Comparison of ENCODE assay signal across 18 cellular contexts in genomic region chr18:23324056-23324811, GRCh38.
DNase-seq lines count a peak whose midpoint lies in the region; ATAC-seq and TF ChIP-seq lines count a peak whose summit lies in the region.
"Had no signal": no experiment of that assay in that cellular context is flagged by ENCODE, and none has a peak within 500 bp of the region (broad histone marks: within the 10 kb centered on the region; RNA-seq: fewer than 3 reads in every experiment).

No MANE protein-coding gene starts in this region.

- H3K4me1 ChIP-seq in breast epithelium (no peaks in the 10 kb centered on the region), lung (ENCODE audit: control insufficient read depth in 2 of 2, insufficient read depth in 2 of 2, low read length in 2 of 2) (peaks cover 0 to 1% of the 10 kb centered on the region in 2 donors), upper lobe of left lung (peaks cover 0 to 5% (median 0%) of the 10 kb centered on the region in 4 donors)
- H3K4me1 ChIP-seq: A549 had no signal

- H3K4me3 Mint-ChIP-seq in MCF 10A (ENCODE audit: unreplicated experiment) = no peak overlapping the region
- H3K4me3 Mint-ChIP-seq in activated naive CD8-positive, alpha-beta T cell treated with anti-CD3 and anti-CD28 coated beads for 36 hours = no peak overlapping the region
- H3K4me3 Mint-ChIP-seq: CD4-positive, CD25-positive, alpha-beta regulatory T cell; IgD-negative memory B cell had no signal

- H3K27ac ChIP-seq in breast epithelium (peak overlapping the region; percentile 20 to 26), lung (ENCODE audit: low read depth in 1 of 2, low read length in 1 of 2) (no peak overlapping the region), upper lobe of left lung (peak overlapping the region in 2 of 4 donors; percentile 17 to 31)
- H3K27ac ChIP-seq: A549, SK-N-MC had no signal

- H3K4me3 ChIP-seq in breast epithelium (no peak overlapping the region), lung (no peak overlapping the region), upper lobe of left lung (no peak overlapping the region)
- H3K4me3 ChIP-seq: A549, SK-N-MC had no signal

- TF ChIP-seq EP300 in upper lobe of left lung (IDR thresholded peaks at IDR 0.05) = peak in 1 of 4 donors; percentile 56

- no peaks in the 10 kb centered on the region for H3K4me1 Mint-ChIP-seq in MCF 10A (ENCODE audit: insufficient read depth, unreplicated experiment)
- no peaks in the 10 kb centered on the region for H3K4me1 Mint-ChIP-seq in activated naive CD8-positive, alpha-beta T cell treated with anti-CD3 and anti-CD28 coated beads for 36 hours
- H3K4me1 Mint-ChIP-seq: CD4-positive, CD25-positive, alpha-beta regulatory T cell had no signal

- H3K36me3 Mint-ChIP-seq in MCF 10A (ENCODE audit: insufficient read depth, unreplicated experiment) = peaks cover 6% of the 10 kb centered on the region
- H3K36me3 Mint-ChIP-seq in activated naive CD8-positive, alpha-beta T cell treated with anti-CD3 and anti-CD28 coated beads for 36 hours = peaks cover 38% of the 10 kb centered on the region

- TF ChIP-seq POLR2A in breast epithelium (IDR thresholded peaks at IDR 0.05) = no peak
- no peak for TF ChIP-seq POLR2A in upper lobe of left lung (IDR thresholded peaks at IDR 0.05)

- H3K27me3 Mint-ChIP-seq in MCF 10A (ENCODE audit: insufficient read depth, unreplicated experiment) = no peaks in the 10 kb centered on the region
- H3K27me3 Mint-ChIP-seq in activated naive CD8-positive, alpha-beta T cell treated with anti-CD3 and anti-CD28 coated beads for 36 hours = no peaks in the 10 kb centered on the region
- H3K27me3 Mint-ChIP-seq: CD4-positive, CD25-positive, alpha-beta regulatory T cell; IgD-negative memory B cell had no signal

- peaks cover 7% of the 10 kb centered on the region for H3K9me3 Mint-ChIP-seq in MCF 10A (ENCODE audit: unreplicated experiment)
- H3K9me3 Mint-ChIP-seq in activated naive CD8-positive, alpha-beta T cell treated with anti-CD3 and anti-CD28 coated beads for 36 hours = peaks cover 2% of the 10 kb centered on the region
- H3K9me3 Mint-ChIP-seq: IgD-negative memory B cell had no signal

- DNase-seq in breast epithelium (ENCODE audit: low spot score in 2 of 2) (no peak), MCF 10A (ENCODE audit: unreplicated experiment) (no peak), brain pericyte (ENCODE audit: low read depth, low spot score) (peak; percentile 60), lung (ENCODE audit: low spot score) (no peak), upper lobe of left lung (peak in 1 of 2 donors; percentile 66)
- DNase-seq in activated naive CD4-positive, alpha-beta T cell treated with Interleukin-2 at 50 U/mL for 16 hours = no peak
- DNase-seq in activated naive CD8-positive, alpha-beta T cell treated with anti-CD3 and anti-CD28 coated beads for 36 hours = no peak
- DNase-seq: CD4-positive, CD25-positive, alpha-beta regulatory T cell; DMS53; H7; Kasumi-1; NCI-H2029; NCI-H524; Right ventricle myocardium superior had no signal

- ATAC-seq in lung (ENCODE audit: insufficient read depth, low FRiP score) = peak; percentile 11
- peak; percentile 53 to 89 for ATAC-seq in upper lobe of left lung (ENCODE audit: low FRiP score in 2 of 2)
- ATAC-seq in HG02981 (IDR thresholded peaks at IDR 0.05; ENCODE audit: unreplicated experiment) = no peak
- ATAC-seq: A549 had no signal

- H3K27ac Mint-ChIP-seq in MCF 10A (ENCODE audit: low read depth, unreplicated experiment) = no peak overlapping the region
- H3K27ac Mint-ChIP-seq in activated naive CD8-positive, alpha-beta T cell treated with anti-CD3 and anti-CD28 coated beads for 36 hours = no peak overlapping the region
- H3K27ac Mint-ChIP-seq: CD4-positive, CD25-positive, alpha-beta regulatory T cell; IgD-negative memory B cell had no signal

- intact Hi-C loops in breast epithelium (cut with DNase I; ENCODE audit: low total_unique reads) = no loop called here
- intact Hi-C loops in MCF 10A (cut with micrococcal nuclease) = no loop called here

- POLR2A ChIA-PET in MCF 10A (lab: Yijun Ruan, JAX) = interaction anchor here (0.7 kb wide), 1 partner anchor 70 kb away, joined by 3 read pairs; no protein-coding TSS in a partner anchor

- BruUV-seq in MCF 10A (replicated peaks; lab: Mats Ljungman, UMichigan) = no TSS peak

- H3K27me3 ChIP-seq in breast epithelium = no peaks in the 10 kb centered on the region
- no peaks in the 10 kb centered on the region for H3K27me3 ChIP-seq in lung (ENCODE audit: control insufficient read depth, insufficient read depth)
- H3K27me3 ChIP-seq in upper lobe of left lung = no peaks in the 10 kb centered on the region

- H3K9me3 ChIP-seq in breast epithelium (no peaks in the 10 kb centered on the region), lung (ENCODE audit: control insufficient read depth in 2 of 2, insufficient read depth in 1 of 2, low read length in 1 of 2) (no peaks in the 10 kb centered on the region), upper lobe of left lung (no peaks in the 10 kb centered on the region)
- H3K9me3 ChIP-seq: A549 had no signal

- 66 to 82% methylated on average over 11 of the region's 11 CpGs for WGBS in lung, 2 donors
- 68 to 69% methylated on average over 11 of the region's 11 CpGs for WGBS in upper lobe of left lung, 2 donors

- no peak for TF ChIP-seq CTCF in breast epithelium (IDR thresholded peaks at IDR 0.05)
- no peak for TF ChIP-seq CTCF in MCF 10A (IDR thresholded peaks at IDR 0.05; ENCODE audit: unreplicated experiment)
- TF ChIP-seq CTCF in lung (IDR thresholded peaks at IDR 0.05; ENCODE audit: control extremely low read depth, extremely low read depth) = no peak
- TF ChIP-seq CTCF in upper lobe of left lung (IDR thresholded peaks at IDR 0.05) = no peak

- CTCF ChIA-PET in MCF 10A (lab: Yijun Ruan, JAX) = interaction anchor here (0.7 to 0.9 kb wide), 2 partner anchors 11 to 28 kb away, joined by 3 to 4 read pairs; no protein-coding TSS in a partner anchor

- H3K36me3 ChIP-seq in breast epithelium (no peaks in the 10 kb centered on the region), lung (ENCODE audit: control insufficient read depth in 2 of 2, insufficient read depth in 2 of 2, low read length in 2 of 2) (no peaks in the 10 kb centered on the region), upper lobe of left lung (no peaks in the 10 kb centered on the region)

Comparison
In these comparisons a context has a peak if more than half of its experiments do, and no peak if none do; other contexts are left out.
1. H3K27ac ChIP-seq: peak in breast epithelium (2 of 2); none in lung (0 of 2).